ENCODE assay signal across 24 cellular contexts in genomic region chr14:44889600-44890479, GRCh38.
"Had no signal": no experiment of that assay in that cellular context is flagged by ENCODE, and none has a peak within 500 bp of the region (broad histone marks: within the 10 kb centered on the region; RNA-seq: fewer than 3 reads in every experiment).

No MANE protein-coding gene starts in this region.

- H3K4me1 ChIP-seq: left lung had no signal

- ATAC-seq: left lung; natural killer cell treated with Interleukin-12 subunit alpha and Interleukin-12 subunit beta and Interleukin-15 and Interleukin-18, amount 100 ng/mL, for 72 hours; sciatic nerve had no signal

- DNase-seq: activated CD4-positive, alpha-beta T cell treated with anti-CD3 and anti-CD28 coated beads for 4 hours; activated CD4-positive, alpha-beta T cell treated with anti-CD3 and anti-CD28 coated beads, Interleukin-2, amount 50 U/mL, for 4 hours; activated CD8-positive, alpha-beta memory T cell treated with anti-CD3 and anti-CD28 coated beads for 24 hours; activated effector memory CD4-positive, alpha-beta T cell treated with Interleukin-2 at 50 U/mL for 16 hours; activated naive CD4-positive, alpha-beta T cell treated with Interleukin-2 at 50 U/mL for 16 hours; anterior cingulate cortex; caudate nucleus; head of caudate nucleus; kidney glomerular epithelial cell; left lung; mesendoderm; ovary; stimulated activated CD4-positive, alpha-beta T cell treated with anti-CD3 and anti-CD28 coated beads, Interleukin-1b, Interleukin-23, amount 100 ng/mL, for 48 hours; stimulated activated naive CD4-positive, alpha-beta T cell treated with Interleukin-2 at 50 U/mL for 16 hours; T-helper 9 cell; transverse colon had no signal

- FAIRE-seq: endothelial cell of umbilical vein, TTC549 had no signal

- H3K27me3 ChIP-seq: left lung, neutrophil, ovary, transverse colon had no signal

- H3K36me3 ChIP-seq: left lung, neutrophil, ovary, transverse colon had no signal

- H3K9me3 ChIP-seq: neutrophil, ovary, transverse colon had no signal

- H3K27ac ChIP-seq: left lung, neutrophil, ovary, skin epidermis, transverse colon, VCaP had no signal

- H3K4me3 ChIP-seq: left lung, lung, ovary, skin epidermis, transverse colon had no signal
